ENCODE assay signal across 25 cellular contexts in genomic region chr10:77618117-77618516, GRCh38. TPM values are rescaled to one million over a fixed set of nuclear protein-coding genes. Genes with fewer than 3 reads are reported as not detected.
"Had no signal": no experiment of that assay in that cellular context is flagged by ENCODE, and none has a peak within 500 bp of the region (broad histone marks: within the 10 kb centered on the region; RNA-seq: fewer than 3 reads in every experiment).

No MANE protein-coding gene starts in this region.

- H3K36me3 Mint-ChIP-seq: naive thymus-derived CD8-positive, alpha-beta T cell; stimulated activated naive B cell treated with anti-CD40 and anti-IgM and Interleukin-4, amounts not matched to agents 10 μg/mL and 1 μg/mL and 100 μg/mL, for 72 hours had no signal

- H3K4me3 Mint-ChIP-seq: effector memory CD8-positive, alpha-beta T cell; naive thymus-derived CD8-positive, alpha-beta T cell; neural crest cell; stimulated activated naive B cell treated with anti-CD40 and anti-IgM and Interleukin-4, amounts not matched to agents 10 μg/mL and 1 μg/mL and 100 μg/mL, for 72 hours; stimulated activated naive CD8-positive, alpha-beta T cell treated with anti-CD3 and anti-CD28 coated beads, Interleukin-15, Interleukin-2, amounts not matched to agents 100 ng/mL and 50 ng/mL, for 24 hours had no signal

- H3K4me3 ChIP-seq: esophagus squamous epithelium, heart right ventricle, lower lobe of right lung, prostate gland, right atrium auricular region, thoracic aorta, tibial nerve, upper lobe of left lung, uterus had no signal

- H3K9me3 ChIP-seq: esophagus squamous epithelium, heart right ventricle, lower lobe of right lung, prostate gland, right atrium auricular region, thoracic aorta, tibial nerve, upper lobe of left lung, uterus had no signal

- H3K27me3 ChIP-seq: right atrium auricular region, tibial nerve, upper lobe of left lung, uterus had no signal

- H3K36me3 ChIP-seq: esophagus squamous epithelium, heart right ventricle, lower lobe of right lung, prostate gland, right atrium auricular region, thoracic aorta, tibial nerve, upper lobe of left lung, uterus had no signal

- H3K27ac ChIP-seq: heart right ventricle, lower lobe of right lung, prostate gland, right atrium auricular region, thoracic aorta, tibial nerve, upper lobe of left lung, uterus had no signal

- H3K9me3 Mint-ChIP-seq: effector memory CD8-positive, alpha-beta T cell; naive thymus-derived CD8-positive, alpha-beta T cell; neural crest cell; stimulated activated naive B cell treated with anti-CD40 and anti-IgM and Interleukin-4, amounts not matched to agents 10 μg/mL and 1 μg/mL and 100 μg/mL, for 72 hours; stimulated activated naive CD8-positive, alpha-beta T cell treated with anti-CD3 and anti-CD28 coated beads, Interleukin-15, Interleukin-2, amounts not matched to agents 100 ng/mL and 50 ng/mL, for 24 hours had no signal

- H3K4me1 ChIP-seq: right atrium auricular region, tibial nerve, uterus had no signal

- H3K27ac Mint-ChIP-seq: effector memory CD8-positive, alpha-beta T cell; stimulated activated naive B cell treated with anti-CD40 and anti-IgM and Interleukin-4, amounts not matched to agents 10 μg/mL and 1 μg/mL and 100 μg/mL, for 72 hours; stimulated activated naive CD8-positive, alpha-beta T cell treated with anti-CD3 and anti-CD28 coated beads, Interleukin-15, Interleukin-2, amounts not matched to agents 100 ng/mL and 50 ng/mL, for 24 hours had no signal

- DNase-seq: cortex of kidney; effector memory CD8-positive, alpha-beta T cell; erythroblast; esophagus squamous epithelium; foreskin melanocyte; glutamatergic neuron; heart right ventricle; hippocampal formation; left cardiac atrium; left ventricle myocardium superior; lower lobe of right lung; naive thymus-derived CD8-positive, alpha-beta T cell; stimulated activated CD4-positive, alpha-beta T cell treated with anti-CD3 and anti-CD28 coated beads, Interleukin-4, amount 100 ng/mL, for 4 hours; stimulated activated naive B cell treated with anti-CD40 and anti-IgM and Interleukin-4, amounts not matched to agents 10 μg/mL and 1 μg/mL and 100 μg/mL, for 72 hours; upper lobe of left lung; uterus had no signal

- FAIRE-seq: endometrium, islet of Langerhans had no signal

- H3K27me3 Mint-ChIP-seq: stimulated activated naive B cell treated with anti-CD40 and anti-IgM and Interleukin-4, amounts not matched to agents 10 μg/mL and 1 μg/mL and 100 μg/mL, for 72 hours had no signal

- ATAC-seq: effector memory CD8-positive, alpha-beta T cell; heart right ventricle; left cardiac atrium; left ventricle myocardium superior; lower lobe of right lung; naive thymus-derived CD8-positive, alpha-beta T cell; sciatic nerve; stimulated activated naive B cell treated with anti-CD40 and anti-IgM and Interleukin-4, amounts not matched to agents 10 μg/mL and 1 μg/mL and 100 μg/mL, for 72 hours had no signal

RNA-seq across cellular contexts. Expression of gene KCNMA1, which starts 19.5 kb away (rescaled TPM):
- total RNA-seq: naive thymus-derived CD8-positive, alpha-beta T cell had no signal
- polyA plus RNA-seq: naive thymus-derived CD8-positive, alpha-beta T cell had no signal
